In genomic region chr15:45114076-45114750, GRCh38 we compare ENCODE assay signal across 11 cellular contexts. TPM values are rescaled to one million over a fixed set of nuclear protein-coding genes. Genes with fewer than 3 reads are reported as not detected.
DNase-seq lines count a peak whose midpoint lies in the region; ATAC-seq and TF ChIP-seq lines count a peak whose summit lies in the region.
"Had no signal": no experiment of that assay in that cellular context is flagged by ENCODE, and none has a peak within 500 bp of the region (broad histone marks: within the 10 kb centered on the region; RNA-seq: fewer than 3 reads in every experiment).

Gene DUOX2, minus strand, starts transcription at chr15:45114172. Its CDS starts 761 bp downstream, at chr15:45113411.
Gene DUOXA2, plus strand, starts transcription at chr15:45114326. Its CDS starts 280 bp downstream, at chr15:45114606.

- no peak within 1 kb of the TSS for H2BK12ac ChIP-seq in H9 (ENCODE audit: insufficient read length, low read depth, low read length)

- CTCF ChIA-PET in CD4-positive, alpha-beta memory T cell (lab: Charles Lee; ENCODE audit: partially characterized antibody), result interaction anchor here (1.2 to 2.5 kb wide), 2 partner anchors 11 to 16 kb away, joined by 3 to 9 read pairs; partner anchors contain the start of gene DUOX1

- ATAC-seq in GM21717 (IDR thresholded peaks at IDR 0.05; ENCODE audit: unreplicated experiment) (no peak), HG02623 (IDR thresholded peaks at IDR 0.05; ENCODE audit: unreplicated experiment) (no peak)

- no peak within 1 kb of the TSS for H3K23ac ChIP-seq in H9 (ENCODE audit: insufficient read length, low read depth, low read length)

- H3K4me2 ChIP-seq in H9 (ENCODE audit: insufficient read depth, insufficient read length, low read length), result peak within 1 kb of the TSS; percentile 54

- no peak within 1 kb of the TSS for H3K18ac ChIP-seq in H9 (ENCODE audit: insufficient read length, low read depth, low read length)

- peaks cover 65 to 75% of the 10 kb centered on the region in 2 donors for H3K27me3 Mint-ChIP-seq in CD4-positive, alpha-beta memory T cell
- H3K27me3 Mint-ChIP-seq in H9 (ENCODE audit: low read depth) (peaks cover 90% of the 10 kb centered on the region), brain (peaks cover 87% of the 10 kb centered on the region), nephron progenitor cell (ENCODE audit: low read depth, poor library complexity) (peaks cover 95% of the 10 kb centered on the region)

- no peak within 1 kb of the TSS for H2BK20ac ChIP-seq in H9 (ENCODE audit: low read depth, low read length, poor library complexity, severe bottlenecking)

- H3K9ac ChIP-seq in H9 (ENCODE audit: extremely low read depth, insufficient read length, low read length), result no peak within 1 kb of the TSS

- H4K8ac ChIP-seq in H9 (replicated peaks; ENCODE audit: insufficient read length, low read depth, low read length), result no peak within 1 kb of the TSS

- no peaks in the 10 kb centered on the region for H3K36me3 ChIP-seq in CD4-positive, alpha-beta memory T cell (ENCODE audit: insufficient read depth, low read length)
- no peaks in the 10 kb centered on the region for H3K36me3 ChIP-seq in MG63

- DNase-seq in CD4-positive, alpha-beta memory T cell, result no peak
- DNase-seq in H9 (no peak), nephron progenitor cell (peak; percentile 47), MG63 (no peak), dermis blood vessel endothelial cell (no peak)
- DNase-seq: KG1 had no signal

- no peak within 1 kb of the TSS for H3K4ac ChIP-seq in H9 (ENCODE audit: low read depth, low read length)

- H2BK15ac ChIP-seq in H9 (ENCODE audit: low read depth, low read length), result no peak within 1 kb of the TSS

- H3K4me1 ChIP-seq in CD4-positive, alpha-beta memory T cell (ENCODE audit: insufficient read depth, low read length), result peaks cover 47% of the 10 kb centered on the region
- H3K4me1 ChIP-seq in H9 (ENCODE audit: insufficient read depth, low read length), result no peaks in the 10 kb centered on the region; the same call in 1 of the 2 replicates

- intact Hi-C loops in CD4-positive, alpha-beta memory T cell (cut with micrococcal nuclease), result no loop called here

- H3K9me3 Mint-ChIP-seq in CD4-positive, alpha-beta memory T cell, result peaks cover 0 to 6% (median 0%) of the 10 kb centered on the region in 8 donors
- H3K9me3 Mint-ChIP-seq in H9, result peaks cover 6 to 13% of the 10 kb centered on the region in 2 experiments
- peaks cover 0 to 3% (median under 1%) of the 10 kb centered on the region in 5 experiments for H3K9me3 Mint-ChIP-seq in brain
- peaks cover 3% of the 10 kb centered on the region for H3K9me3 Mint-ChIP-seq in nephron progenitor cell

- no peak within 1 kb of the TSS for H3K4me3 ChIP-seq in CD4-positive, alpha-beta memory T cell (ENCODE audit: low read length in 2 of 2)
- H3K4me3 ChIP-seq in MG63, result no peak within 1 kb of the TSS

- no peaks in the 10 kb centered on the region for H3K36me3 Mint-ChIP-seq in CD4-positive, alpha-beta memory T cell
- no peaks in the 10 kb centered on the region; a peak in 2 of 7 replicates for H3K36me3 Mint-ChIP-seq in H9 (ENCODE audit: insufficient read depth in 1 of 3, low read depth in 3 of 3)
- H3K36me3 Mint-ChIP-seq in brain, result no peaks in the 10 kb centered on the region
- H3K36me3 Mint-ChIP-seq in nephron progenitor cell (ENCODE audit: low read depth), result no peaks in the 10 kb centered on the region

- POLR2A ChIA-PET in CD4-positive, alpha-beta memory T cell (lab: Charles Lee; ENCODE audit: partially characterized antibody), result no interaction called here

- H2AFZ ChIP-seq in H9 (ENCODE audit: low read length), result no peak within 1 kb of the TSS

- H3K4me3 Mint-ChIP-seq in CD4-positive, alpha-beta memory T cell, result peak within 1 kb of the TSS; percentile 43 to 81 (median 60)
- H3K4me3 Mint-ChIP-seq in H9 (peak within 1 kb of the TSS; percentile 57 to 73), brain (peak within 1 kb of the TSS; percentile 75 to 81 (median 77)), nephron progenitor cell (peak within 1 kb of the TSS; percentile 67)

- H3K23me2 ChIP-seq in H9 (ENCODE audit: insufficient read length, low read depth, low read length, poor library complexity, severe bottlenecking), result peaks cover 2% of the 10 kb centered on the region

- H4K5ac ChIP-seq in H9 (ENCODE audit: insufficient read length, low read depth, low read length), result no peak within 1 kb of the TSS

- TF ChIP-seq CTCF in H9 (conservative IDR thresholded peaks at IDR 0.05) (no peak), brain (conservative IDR thresholded peaks at IDR 0.05) (no peak), nephron progenitor cell (IDR thresholded peaks at IDR 0.05) (no peak)

- H3K4me1 Mint-ChIP-seq in CD4-positive, alpha-beta memory T cell, result peaks cover 26 to 62% (median 48%) of the 10 kb centered on the region in 4 donors
- H3K4me1 Mint-ChIP-seq in H9 (peaks cover 20 to 38% of the 10 kb centered on the region in 2 experiments), brain (peaks cover 41% of the 10 kb centered on the region), nephron progenitor cell (peaks cover 31% of the 10 kb centered on the region)

- H3K14ac ChIP-seq in H9 (ENCODE audit: insufficient read depth, low read length), result no peak within 1 kb of the TSS

- peak within 1 kb of the TSS in 1 of 7 donors; percentile 23 for H3K27ac Mint-ChIP-seq in CD4-positive, alpha-beta memory T cell
- H3K27ac Mint-ChIP-seq in H9 (no peak within 1 kb of the TSS), brain (no peak within 1 kb of the TSS), nephron progenitor cell (no peak within 1 kb of the TSS)

- no peaks in the 10 kb centered on the region for H3K79me2 ChIP-seq in H9 (ENCODE audit: insufficient read depth, low read length)

- H3K79me1 ChIP-seq in H9 (ENCODE audit: insufficient read depth, low read depth, low read length, poor library complexity, severe bottlenecking), result no peaks in the 10 kb centered on the region

- H2BK120ac ChIP-seq in H9 (ENCODE audit: low read depth, low read length, poor library complexity, severe bottlenecking), result no peak within 1 kb of the TSS

- no peaks in the 10 kb centered on the region for H3K9me3 ChIP-seq in CD4-positive, alpha-beta memory T cell (ENCODE audit: control insufficient read depth in 1 of 2, low read length in 2 of 2)
- H3K9me3 ChIP-seq in H9 (ENCODE audit: control insufficient read depth, low read depth, low read length), result no peaks in the 10 kb centered on the region
- H3K9me3 ChIP-seq in MG63, result no peaks in the 10 kb centered on the region

- no peak within 1 kb of the TSS for H2BK5ac ChIP-seq in H9 (ENCODE audit: insufficient read length, low read length)

- WGBS in H9 (ENCODE audit: extremely low coverage, insufficient read length, low lambda C conversion rate), result no CpG with 5 or more reads among the region's 42 CpGs

- H4K91ac ChIP-seq in H9 (ENCODE audit: insufficient read length, low read depth, low read length), result no peak within 1 kb of the TSS

- no peak within 1 kb of the TSS for H3K56ac ChIP-seq in H9 (ENCODE audit: insufficient read length, low read depth, low read length)

- H3K27ac ChIP-seq in CD4-positive, alpha-beta memory T cell (ENCODE audit: low read depth, low read length), result no peak within 1 kb of the TSS
- no peak within 1 kb of the TSS for H3K27ac ChIP-seq in H9 (ENCODE audit: insufficient read length, low read depth, low read length)

- peaks cover 63% of the 10 kb centered on the region for H3K27me3 ChIP-seq in CD4-positive, alpha-beta memory T cell (ENCODE audit: insufficient read depth, low read length)
- H3K27me3 ChIP-seq in H9 (ENCODE audit: insufficient read depth, low read length), result peaks cover 78% of the 10 kb centered on the region
- H3K27me3 ChIP-seq in MG63, result peaks cover 34% of the 10 kb centered on the region

- peaks cover 6% of the 10 kb centered on the region for H4K20me1 ChIP-seq in H9 (ENCODE audit: control insufficient read depth, insufficient read depth, insufficient read length)

- H2AK5ac ChIP-seq in H9 (ENCODE audit: insufficient read length, low read length), result no peak within 1 kb of the TSS

- H3T11ph ChIP-seq in H9 (ENCODE audit: low read length), result no peak within 1 kb of the TSS

RNA-seq across cellular contexts. Expression of gene DUOX2, which starts in this region (rescaled TPM):
- under 1 TPM; 0.06 TPM for total RNA-seq in CD4-positive, alpha-beta memory T cell
- under 1 TPM in 1 of 2 donors, not detected in 1; 0.02 TPM for polyA plus RNA-seq in CD4-positive, alpha-beta memory T cell
- 0.29 and 0.42 TPM in 2 replicates for total RNA-seq in H9 (2021)
- 0.08 TPM for polyA plus RNA-seq in brain (ENCODE audit: insufficient read depth, low read depth, low replicate concordance)
- total RNA-seq in MG63 (2014; rRNA removed; shearing (Covaris generic); ENCODE audit: low replicate concordance), result not detected in 2 replicates
- not detected in 2 replicates for total RNA-seq in dermis blood vessel endothelial cell
- total RNA-seq: fibroblast of villous mesenchyme, myocyte had no signal

RNA-seq across cellular contexts. Expression of gene DUOXA2, which starts in this region (rescaled TPM):
- total RNA-seq in CD4-positive, alpha-beta memory T cell, result not detected
- polyA plus RNA-seq in CD4-positive, alpha-beta memory T cell, result not detected
- total RNA-seq in H9 (2021) (not detected in 2 replicates), dermis blood vessel endothelial cell (not detected in 2 replicates)
- polyA plus RNA-seq in brain (ENCODE audit: insufficient read depth, low read depth, low replicate concordance), result not detected
- not detected in 2 replicates for total RNA-seq in MG63 (2014; rRNA removed; shearing (Covaris generic); ENCODE audit: low replicate concordance)
- total RNA-seq: fibroblast of villous mesenchyme, myocyte had no signal
